In the genomic region with DNA sequence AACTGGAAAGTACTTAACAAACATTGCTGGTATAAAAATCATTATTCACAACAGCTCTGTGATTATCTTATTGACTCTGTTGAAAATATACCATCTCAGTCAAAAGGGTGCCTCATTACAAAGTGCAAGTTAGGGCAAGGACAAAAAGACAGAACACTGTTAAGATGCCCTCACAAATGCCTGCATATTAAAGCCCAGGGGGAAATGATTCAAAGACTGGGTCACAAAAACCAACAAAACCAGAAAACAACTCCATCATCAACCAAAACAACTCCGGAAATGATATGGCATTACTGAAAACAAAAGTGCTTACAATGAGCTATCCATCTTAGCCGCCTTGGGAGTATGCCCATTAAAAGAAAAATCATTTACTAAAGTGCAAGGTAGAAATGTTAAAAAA, we compare ENCODE assay signal across 23 cellular contexts. TPM values are rescaled to one million over a fixed set of nuclear protein-coding genes. Genes with fewer than 3 reads are reported as not detected.
DNase-seq lines count a peak whose midpoint lies in the region; ATAC-seq and TF ChIP-seq lines count a peak whose summit lies in the region.
"Had no signal": no experiment of that assay in that cellular context is flagged by ENCODE, and none has a peak within 500 bp of the region (broad histone marks: within the 10 kb centered on the region; RNA-seq: fewer than 3 reads in every experiment).

No MANE protein-coding gene starts in this region.

- TF ChIP-seq POLR2A in uterus (IDR thresholded peaks at IDR 0.05) = no peak

- TF ChIP-seq CTCF in chondrocyte (IDR thresholded peaks at IDR 0.05) (no peak), nephron (IDR thresholded peaks at IDR 0.05; ENCODE audit: unreplicated experiment in 3 of 3) (no peak), uterus (IDR thresholded peaks at IDR 0.05) (no peak)

- H3K9me3 Mint-ChIP-seq in activated T-cell treated with anti-CD3 and anti-CD28 coated beads, Interleukin-2, amount 50 U/mL, for 72 hours = no peaks in the 10 kb centered on the region
- no peaks in the 10 kb centered on the region for H3K9me3 Mint-ChIP-seq in activated T-cell treated with anti-CD3 and anti-CD28 coated beads, Interleukin-2, amount 50 U/mL, for 4 hours
- H3K9me3 Mint-ChIP-seq in chondrocyte (ENCODE audit: low read depth) (no peaks in the 10 kb centered on the region), nephron (no peaks in the 10 kb centered on the region)
- H3K9me3 Mint-ChIP-seq: CD8-positive, alpha-beta T cell had no signal

- peak in 1 of 2 donors; percentile 5 for DNase-seq in activated T-cell treated with anti-CD3 and anti-CD28 coated beads, Interleukin-2, amount 50 U/mL, for 72 hours
- no peak for DNase-seq in activated T-cell treated with anti-CD3 and anti-CD28 coated beads, Interleukin-2, amount 50 U/mL, for 4 hours
- DNase-seq in chondrocyte (ENCODE audit: low spot score) (no peak), uterus (no peak), NCI-H1930 (lab: John Stamatoyannopoulos, UW) (no peak), amygdala (lab: John Stamatoyannopoulos, UW) (no peak), NCI-H748 (lab: John Stamatoyannopoulos, UW; ENCODE audit: unreplicated experiment) (no peak)
- DNase-seq: 8988T; Calu3; CD8-positive, alpha-beta T cell; DMS153; H7; NCI-H1092; NCI-H2029; NCI-H510A; NCI-H748 treated with DMSO at 0.1 percent for 48 hours; NK-92 treated with Interleukin-12 subunit alpha and Interleukin-12 subunit beta, amount 100 ng/mL, for 24 hours; SIG-M5; SK-N-SH had no signal

- intact Hi-C loops in uterus (cut with DNase I; ENCODE audit: low total_unique reads) = no loop called here

- H3K36me3 Mint-ChIP-seq in activated T-cell treated with anti-CD3 and anti-CD28 coated beads, Interleukin-2, amount 50 U/mL, for 72 hours (ENCODE audit: insufficient read depth in 2 of 2) = no peaks in the 10 kb centered on the region
- H3K36me3 Mint-ChIP-seq in activated T-cell treated with anti-CD3 and anti-CD28 coated beads, Interleukin-2, amount 50 U/mL, for 4 hours (ENCODE audit: insufficient read depth) = no peaks in the 10 kb centered on the region
- H3K36me3 Mint-ChIP-seq in chondrocyte (ENCODE audit: low read depth) (no peaks in the 10 kb centered on the region), nephron (ENCODE audit: low read depth) (no peaks in the 10 kb centered on the region)
- H3K36me3 Mint-ChIP-seq: CD8-positive, alpha-beta T cell had no signal

- H3K4me1 ChIP-seq in uterus = peaks cover 4 to 9% of the 10 kb centered on the region in 2 donors

- H3K36me3 ChIP-seq in uterus = no peaks in the 10 kb centered on the region

- H3K27ac ChIP-seq in uterus = peak overlapping the region; percentile 56 to 71
- H3K27ac ChIP-seq: HL-60 had no signal

- H3K4me1 Mint-ChIP-seq in activated T-cell treated with anti-CD3 and anti-CD28 coated beads, Interleukin-2, amount 50 U/mL, for 72 hours (ENCODE audit: low read depth) = no peaks in the 10 kb centered on the region
- H3K4me1 Mint-ChIP-seq in activated T-cell treated with anti-CD3 and anti-CD28 coated beads, Interleukin-2, amount 50 U/mL, for 4 hours (ENCODE audit: low read depth) = no peaks in the 10 kb centered on the region
- H3K4me1 Mint-ChIP-seq in chondrocyte (ENCODE audit: low read depth) (peaks cover 52% of the 10 kb centered on the region), nephron (peaks cover 45% of the 10 kb centered on the region)

- H3K27me3 Mint-ChIP-seq in activated T-cell treated with anti-CD3 and anti-CD28 coated beads, Interleukin-2, amount 50 U/mL, for 72 hours (ENCODE audit: low read depth) = peaks cover 35% of the 10 kb centered on the region
- H3K27me3 Mint-ChIP-seq in activated T-cell treated with anti-CD3 and anti-CD28 coated beads, Interleukin-2, amount 50 U/mL, for 4 hours (ENCODE audit: low read depth) = peaks cover 17% of the 10 kb centered on the region
- H3K27me3 Mint-ChIP-seq in chondrocyte (ENCODE audit: low read depth) (no peaks in the 10 kb centered on the region), nephron (ENCODE audit: low read depth) (peaks cover 3% of the 10 kb centered on the region)

- H3K9me3 ChIP-seq in uterus = no peaks in the 10 kb centered on the region
- H3K9me3 ChIP-seq: SK-N-SH had no signal

- peak overlapping the region; percentile 82 for H3K27ac Mint-ChIP-seq in activated T-cell treated with anti-CD3 and anti-CD28 coated beads, Interleukin-2, amount 50 U/mL, for 72 hours
- H3K27ac Mint-ChIP-seq in chondrocyte (ENCODE audit: unreplicated experiment) (peak overlapping the region; percentile 70), nephron (peak overlapping the region; percentile 32 to 95 (median 46))
- H3K27ac Mint-ChIP-seq: CD8-positive, alpha-beta T cell had no signal

- H3K27me3 ChIP-seq in uterus = no peaks in the 10 kb centered on the region

- ATAC-seq in activated T-cell treated with anti-CD3 and anti-CD28 coated beads, Interleukin-2, amount 50 U/mL, for 72 hours (replicated peaks in 1 of 2) = peak; percentile 50 to 72
- ATAC-seq in activated T-cell treated with anti-CD3 and anti-CD28 coated beads, Interleukin-2, amount 50 U/mL, for 4 hours = no peak
- ATAC-seq: CD8-positive, alpha-beta T cell; HepG2; K562 had no signal

- peak overlapping the region in 1 of 2 donors; percentile 31 for H3K4me3 Mint-ChIP-seq in activated T-cell treated with anti-CD3 and anti-CD28 coated beads, Interleukin-2, amount 50 U/mL, for 72 hours
- H3K4me3 Mint-ChIP-seq in activated T-cell treated with anti-CD3 and anti-CD28 coated beads, Interleukin-2, amount 50 U/mL, for 4 hours = no peak overlapping the region
- H3K4me3 Mint-ChIP-seq in chondrocyte (ENCODE audit: unreplicated experiment) (no peak overlapping the region), nephron (no peak overlapping the region)
- H3K4me3 Mint-ChIP-seq: CD8-positive, alpha-beta T cell had no signal

- H3K4me3 ChIP-seq in uterus = no peak overlapping the region
- H3K4me3 ChIP-seq: K562 had no signal

RNA-seq across cellular contexts. Expression of a gene that starts 9.9 kb away (rescaled TPM):
- not detected for total RNA-seq in activated T-cell treated with anti-CD3 and anti-CD28 coated beads, Interleukin-2, amount 50 U/mL, for 72 hours
- under 1 TPM in 2 of 3 donors, not detected in 1; 0.03 to 0.05 TPM for total RNA-seq in activated T-cell treated with anti-CD3 and anti-CD28 coated beads, Interleukin-2, amount 50 U/mL, for 4 hours
- total RNA-seq in chondrocyte (46.5 to 86.6 TPM (median 47.7 TPM) in 3 replicates), uterus (10 to 100 TPM; 24.1 to 36.2 (median 24.9) TPM)
- total RNA-seq: CD8-positive, alpha-beta T cell; HepG2; K562 had no signal

Comparison
In these comparisons a context has a peak if more than half of its experiments do, and no peak if none do; other contexts are left out.
1. ATAC-seq: peak in activated T-cell treated with anti-CD3 and anti-CD28 coated beads, Interleukin-2, amount 50 U/mL, for 72 hours (2 of 2); none in activated T-cell treated with anti-CD3 and anti-CD28 coated beads, Interleukin-2, amount 50 U/mL, for 4 hours (0 of 2).
2. RNA of a gene that starts 9.9 kb away (total RNA-seq): 46.5 to 86.6 TPM in chondrocyte and 24.1 to 36.2 TPM in uterus; 0.03 to 0.05 TPM in activated T-cell treated with anti-CD3 and anti-CD28 coated beads, Interleukin-2, amount 50 U/mL, for 4 hours and not detected in activated T-cell treated with anti-CD3 and anti-CD28 coated beads, Interleukin-2, amount 50 U/mL, for 72 hours; every median in the first group is over 10 times any median in the second.
3. Peak in every context shown above with its lines, with median percentiles within 50 percentile points of each other: H3K27ac Mint-ChIP-seq.